Comparison of ENCODE assay signal across 1 cellular context in genomic region chr7:94449151-94449725, GRCh38.
A peak's percentile ranks its signal among the peaks of the same experiment; 100 is the strongest.
TF ChIP-seq lines count a peak whose summit lies in the region.

No MANE protein-coding gene starts in this region.

TF ChIP-seq in HepG2, 621 proteins besides CTCF, POLR2A, EP300 and RAD21 (continued from another document):
- TF ChIP-seq STAG1 (CRISPR knock-in tag; IDR thresholded peaks at IDR 0.05) = peak; percentile 87
- TF ChIP-seq KAT8 (CRISPR knock-in tag; IDR thresholded peaks at IDR 0.05) = 0 out of 2 replicates have a peak, but pooled peaks have one; percentile 25
- TF ChIP-seq BRD4 (CRISPR knock-in tag; IDR thresholded peaks at IDR 0.05) = no peak
- TF ChIP-seq ZBTB34 (CRISPR knock-in tag; IDR thresholded peaks at IDR 0.05) = no peak
- no peak for TF ChIP-seq HNRNPK (IDR thresholded peaks at IDR 0.05; ENCODE audit: low read depth, low read length, poor library complexity, severe bottlenecking)
- TF ChIP-seq ZNF484 (CRISPR knock-in tag; IDR thresholded peaks at IDR 0.05; ENCODE audit: borderline replicate concordance, low read depth) = no peak
TF ChIP-seq in HepG2: peak in this region for 5.
